ENCODE assay signal across 15 cellular contexts in the genomic region with DNA sequence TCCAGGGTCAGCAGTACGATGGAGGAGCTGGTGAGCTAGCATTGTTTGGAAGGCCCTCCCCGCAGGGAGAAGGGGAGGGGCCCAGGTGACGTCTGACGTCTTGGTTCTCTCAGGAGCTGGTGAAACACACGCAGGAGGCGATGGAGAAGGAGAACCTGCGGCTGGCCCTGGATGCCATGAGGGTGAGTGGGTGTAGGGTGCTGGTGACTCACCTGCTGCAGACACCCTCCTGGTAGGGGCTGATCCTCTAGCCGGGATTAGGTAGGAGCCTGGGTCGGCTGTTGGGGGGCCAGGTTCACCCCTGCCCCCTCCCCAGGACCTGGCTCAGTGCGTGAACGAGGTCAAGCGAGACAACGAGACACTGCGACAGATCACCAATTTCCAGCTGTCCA. TPM values are rescaled to one million over a fixed set of nuclear protein-coding genes. Genes with fewer than 3 reads are reported as not detected.
A peak's percentile ranks its signal among the peaks of the same experiment; 100 is the strongest.
DNase-seq lines count a peak whose midpoint lies in the region; ATAC-seq and TF ChIP-seq lines count a peak whose summit lies in the region.
"Had no signal": no experiment of that assay in that cellular context is flagged by ENCODE, and none has a peak within 500 bp of the region (broad histone marks: within the 10 kb centered on the region; RNA-seq: fewer than 3 reads in every experiment).

No MANE protein-coding gene starts in this region.

- peak overlapping the region; percentile 77 for H2AFZ ChIP-seq in PC-3 (ENCODE audit: low read length)

- TF ChIP-seq CTCF in PC-3 (conservative IDR thresholded peaks at IDR 0.05; ENCODE audit: low read depth, low read length): no peak

- H3K4me1 Mint-ChIP-seq in stimulated activated effector memory CD8-positive, alpha-beta T cell treated with anti-CD3 and anti-CD28 coated beads, Interleukin-12 subunit alpha, Interleukin-12 subunit beta, amount 100 ng/mL, for 72 hours: peaks cover 37% of the 10 kb centered on the region
- H3K4me1 Mint-ChIP-seq: mesothelial cell of epicardium had no signal

- H3K27ac Mint-ChIP-seq in stimulated activated effector memory CD8-positive, alpha-beta T cell treated with anti-CD3 and anti-CD28 coated beads, Interleukin-12 subunit alpha, Interleukin-12 subunit beta, amount 100 ng/mL, for 72 hours: peak overlapping the region; percentile 76
- H3K27ac Mint-ChIP-seq: mesothelial cell of epicardium had no signal

- intact Hi-C loops in PC-3 (cut with micrococcal nuclease): no loop called here

- H3K27ac ChIP-seq in PC-3 (ENCODE audit: low read length): peak overlapping the region; percentile 39; the same call in 1 of the 2 replicates
- H3K27ac ChIP-seq: VCaP had no signal

- CTCF ChIA-PET in PC-3 (lab: Charles Lee): no interaction called here

- no peaks in the 10 kb centered on the region for H3K36me3 ChIP-seq in PC-3 (ENCODE audit: low read depth, low read length)

- no peaks in the 10 kb centered on the region for H3F3A ChIP-seq in PC-3 (ENCODE audit: low read length, unreplicated experiment)

- ATAC-seq in PC-3 (peak; percentile 73), esophagus mucosa (peak; percentile 34), GM21526 (IDR thresholded peaks at IDR 0.05; ENCODE audit: low FRiP score, unreplicated experiment) (no peak)
- ATAC-seq in stimulated activated effector memory CD8-positive, alpha-beta T cell treated with anti-CD3 and anti-CD28 coated beads, Interleukin-12 subunit alpha, Interleukin-12 subunit beta, amount 100 ng/mL, for 72 hours: no peak

- H3K9me3 ChIP-seq in PC-3 (ENCODE audit: low read length): no peaks in the 10 kb centered on the region

- H3K27me3 ChIP-seq in PC-3 (ENCODE audit: low read length): no peaks in the 10 kb centered on the region

- no peaks in the 10 kb centered on the region for H3K9me2 ChIP-seq in PC-3 (replicated peaks; ENCODE audit: low read length)

- no peaks in the 10 kb centered on the region for H4K20me1 ChIP-seq in PC-3 (ENCODE audit: low read length)

- H3K4me3 Mint-ChIP-seq in stimulated activated effector memory CD8-positive, alpha-beta T cell treated with anti-CD3 and anti-CD28 coated beads, Interleukin-12 subunit alpha, Interleukin-12 subunit beta, amount 100 ng/mL, for 72 hours: no peak overlapping the region
- H3K4me3 Mint-ChIP-seq: mesothelial cell of epicardium had no signal

- H3K4me2 ChIP-seq in PC-3 (ENCODE audit: low read length): peak overlapping the region; percentile 65

- POLR2A ChIA-PET in PC-3 (lab: Charles Lee; ENCODE audit: unreplicated experiment): interaction anchor here (0.6 kb wide), 1 partner anchor 176 kb away, joined by 3 read pairs; no protein-coding TSS in a partner anchor

- no peak overlapping the region for H3K9ac ChIP-seq in PC-3 (ENCODE audit: low read length)

- no TSS peak for BruUV-seq in PC-3 (replicated peaks; lab: Mats Ljungman, UMichigan)

- H3K36me3 Mint-ChIP-seq in stimulated activated effector memory CD8-positive, alpha-beta T cell treated with anti-CD3 and anti-CD28 coated beads, Interleukin-12 subunit alpha, Interleukin-12 subunit beta, amount 100 ng/mL, for 72 hours: peaks cover 100% of the 10 kb centered on the region

- peaks cover 11% of the 10 kb centered on the region for H3K4me1 ChIP-seq in PC-3 (ENCODE audit: insufficient read depth, low read length)

- no peaks in the 10 kb centered on the region for H3K79me2 ChIP-seq in PC-3 (ENCODE audit: low read length)

- no peaks in the 10 kb centered on the region for H3K9me3 Mint-ChIP-seq in stimulated activated effector memory CD8-positive, alpha-beta T cell treated with anti-CD3 and anti-CD28 coated beads, Interleukin-12 subunit alpha, Interleukin-12 subunit beta, amount 100 ng/mL, for 72 hours

- H3K4me3 ChIP-seq in PC-3 (ENCODE audit: low read length): peak overlapping the region; percentile 31; the same call in 1 of the 2 replicates
- H3K4me3 ChIP-seq: GM12878 had no signal

- peak; percentile 58 for DNase-seq in activated effector memory CD4-positive, alpha-beta T cell treated with anti-CD3 and anti-CD28 coated beads, Interleukin-2, amount 50 U/mL, for 16 hours
- DNase-seq in activated effector memory CD4-positive, alpha-beta T cell treated with Interleukin-2 at 50 U/mL for 16 hours: no peak
- DNase-seq in PC-3 (peak; percentile 96), germinal center (ENCODE audit: low spot score) (no peak), NCI-H146 (lab: John Stamatoyannopoulos, UW) (no peak)
- no peak for DNase-seq in stimulated activated effector memory CD8-positive, alpha-beta T cell treated with anti-CD3 and anti-CD28 coated beads, Interleukin-12 subunit alpha, Interleukin-12 subunit beta, amount 100 ng/mL, for 72 hours (ENCODE audit: low spot score in 2 of 2)
- DNase-seq: DMS53, SHP77 treated with DMSO at 0.1 percent for 48 hours had no signal

RNA-seq across cellular contexts. Expression of a gene that starts 55.8 kb away (rescaled TPM):
- total RNA-seq in PC-3 (2014; rRNA removed) (3.0 and 3.2 TPM in 2 replicates), esophagus mucosa (1.3 TPM)
- total RNA-seq: astrocyte, mesothelial cell of epicardium had no signal

RNA-seq across cellular contexts. Expression of a gene that starts 59.1 kb away (rescaled TPM):
- not detected in 2 replicates for total RNA-seq in PC-3 (2014; rRNA removed)
- not detected for total RNA-seq in esophagus mucosa
- total RNA-seq: astrocyte, mesothelial cell of epicardium, NCI-H460 had no signal

Comparison
In these comparisons a context has a peak if more than half of its experiments do, and no peak if none do; other contexts are left out.
1. DNase-seq: peak in activated effector memory CD4-positive, alpha-beta T cell treated with anti-CD3 and anti-CD28 coated beads, Interleukin-2, amount 50 U/mL, for 16 hours (single experiment) and PC-3 (single experiment); none in activated effector memory CD4-positive, alpha-beta T cell treated with Interleukin-2 at 50 U/mL for 16 hours (single experiment), stimulated activated effector memory CD8-positive, alpha-beta T cell treated with anti-CD3 and anti-CD28 coated beads, Interleukin-12 subunit alpha, Interleukin-12 subunit beta, amount 100 ng/mL, for 72 hours (0 of 2), germinal center (single experiment) and NCI-H146 (single experiment).
2. ATAC-seq: peak in PC-3 (single experiment) and esophagus mucosa (single experiment); none in stimulated activated effector memory CD8-positive, alpha-beta T cell treated with anti-CD3 and anti-CD28 coated beads, Interleukin-12 subunit alpha, Interleukin-12 subunit beta, amount 100 ng/mL, for 72 hours (single experiment) and GM21526 (single experiment).